Comparison of ENCODE assay signal across 9 cellular contexts in the genomic region with DNA sequence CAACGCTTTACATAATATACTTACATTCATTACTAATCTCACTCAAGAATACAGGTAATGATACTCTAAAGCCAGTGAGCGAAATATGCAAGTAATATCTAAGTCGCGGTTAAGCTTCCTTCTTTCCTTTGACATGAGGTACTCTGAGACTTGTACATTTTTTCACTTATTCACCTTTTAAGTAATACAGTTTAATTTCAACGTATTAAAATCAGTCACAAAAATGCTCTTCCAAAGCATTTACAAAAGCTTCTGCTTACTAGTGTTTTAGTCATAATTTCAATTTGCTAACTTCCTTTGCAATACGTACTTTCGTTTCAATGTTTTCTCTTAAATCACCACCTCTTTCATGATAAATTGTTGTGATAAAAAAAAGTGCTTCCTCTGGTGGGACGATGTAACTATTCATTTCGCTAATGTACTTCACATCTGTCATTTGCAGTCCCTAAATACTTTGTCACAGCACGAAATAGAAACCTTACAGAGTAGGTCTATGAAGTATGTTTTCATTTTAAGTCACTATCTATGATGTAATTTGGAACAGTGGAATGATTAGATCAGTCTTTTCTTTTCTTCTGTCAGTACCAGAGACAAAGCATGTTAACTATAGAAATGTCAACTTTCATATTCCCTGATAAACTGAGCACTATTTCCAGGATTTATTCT. TPM values are rescaled to one million over a fixed set of nuclear protein-coding genes. Genes with fewer than 3 reads are reported as not detected.
DNase-seq lines count a peak whose midpoint lies in the region; ATAC-seq and TF ChIP-seq lines count a peak whose summit lies in the region.
"Had no signal": no experiment of that assay in that cellular context is flagged by ENCODE, and none has a peak within 500 bp of the region (broad histone marks: within the 10 kb centered on the region; RNA-seq: fewer than 3 reads in every experiment).

No MANE protein-coding gene starts in this region.

- H3K27me3 ChIP-seq in heart right ventricle (no peaks in the 10 kb centered on the region), thoracic aorta (replicated peaks; ENCODE audit: insufficient read depth) (no peaks in the 10 kb centered on the region), body of pancreas (no peaks in the 10 kb centered on the region)
- H3K27me3 ChIP-seq in CD4-positive, alpha-beta memory T cell (ENCODE audit: insufficient read depth, low read length) = no peaks in the 10 kb centered on the region

- H3K27me3 Mint-ChIP-seq in activated naive CD8-positive, alpha-beta T cell treated with anti-CD3 and anti-CD28 coated beads for 36 hours = no peaks in the 10 kb centered on the region
- H3K27me3 Mint-ChIP-seq in CD4-positive, alpha-beta memory T cell = no peaks in the 10 kb centered on the region
- H3K27me3 Mint-ChIP-seq: T-helper 17 cell had no signal

- POLR2A ChIA-PET in CD4-positive, alpha-beta memory T cell (lab: Charles Lee; ENCODE audit: partially characterized antibody) = no interaction called here

- peaks cover 18% of the 10 kb centered on the region for H3K9me3 Mint-ChIP-seq in activated naive CD8-positive, alpha-beta T cell treated with anti-CD3 and anti-CD28 coated beads for 36 hours
- peaks cover 0 to 20% (median 12%) of the 10 kb centered on the region in 8 donors for H3K9me3 Mint-ChIP-seq in CD4-positive, alpha-beta memory T cell

- intact Hi-C loops in heart right ventricle (cut with DNase I) = loop anchor here in 1 of 10 donors (5.0 kb wide), 1 partner anchor 38 kb away; no protein-coding TSS in a partner anchor
- intact Hi-C loops in Right ventricle myocardium inferior (cut with DNase I) = no loop called here
- intact Hi-C loops in CD4-positive, alpha-beta memory T cell (cut with micrococcal nuclease) = no loop called here
- intact Hi-C loops in body of pancreas (cut with DNase I) = no loop called here

- peaks cover 8% of the 10 kb centered on the region for H3K4me1 Mint-ChIP-seq in activated naive CD8-positive, alpha-beta T cell treated with anti-CD3 and anti-CD28 coated beads for 36 hours
- peaks cover 0 to 4% (median 1%) of the 10 kb centered on the region in 4 donors for H3K4me1 Mint-ChIP-seq in CD4-positive, alpha-beta memory T cell

- no peak overlapping the region for H3K4me3 Mint-ChIP-seq in activated naive CD8-positive, alpha-beta T cell treated with anti-CD3 and anti-CD28 coated beads for 36 hours
- H3K4me3 Mint-ChIP-seq in CD4-positive, alpha-beta memory T cell = peak overlapping the region in 3 of 8 donors; percentile 25 to 54 (median 33)
- H3K4me3 Mint-ChIP-seq: T-helper 17 cell had no signal

- peaks cover 0 to 19% (median 8%) of the 10 kb centered on the region in 11 donors for H3K9me3 ChIP-seq in heart right ventricle
- peaks cover 4% of the 10 kb centered on the region for H3K9me3 ChIP-seq in thoracic aorta
- H3K9me3 ChIP-seq in CD4-positive, alpha-beta memory T cell (ENCODE audit: control insufficient read depth in 1 of 2, low read length in 2 of 2) = no peaks in the 10 kb centered on the region
- no peaks in the 10 kb centered on the region for H3K9me3 ChIP-seq in body of pancreas

- WGBS in heart right ventricle, 2 donors = 46 to 58% methylated on average over 10 of the region's 10 CpGs
- WGBS in body of pancreas, 2 donors = 41 to 47% methylated on average over 10 of the region's 10 CpGs

- TF ChIP-seq CTCF in heart right ventricle (IDR thresholded peaks at IDR 0.05) = no peak
- TF ChIP-seq CTCF in thoracic aorta (IDR thresholded peaks at IDR 0.05) = no peak
- TF ChIP-seq CTCF in body of pancreas (IDR thresholded peaks at IDR 0.05) = no peak

- no peaks in the 10 kb centered on the region for H3K36me3 Mint-ChIP-seq in activated naive CD8-positive, alpha-beta T cell treated with anti-CD3 and anti-CD28 coated beads for 36 hours
- H3K36me3 Mint-ChIP-seq in CD4-positive, alpha-beta memory T cell = no peaks in the 10 kb centered on the region

- H3K36me3 ChIP-seq in heart right ventricle (no peaks in the 10 kb centered on the region), thoracic aorta (no peaks in the 10 kb centered on the region), body of pancreas (replicated peaks in 1 of 2; ENCODE audit: insufficient read depth in 1 of 2, low read depth in 2 of 2) (no peaks in the 10 kb centered on the region)
- H3K36me3 ChIP-seq in CD4-positive, alpha-beta memory T cell (ENCODE audit: insufficient read depth, low read length) = no peaks in the 10 kb centered on the region

- H3K4me1 ChIP-seq in heart right ventricle (peaks cover 0 to 10% (median 0%) of the 10 kb centered on the region in 9 donors), thoracic aorta (ENCODE audit: control insufficient read depth in 1 of 2, low read depth in 2 of 2) (no peaks in the 10 kb centered on the region), body of pancreas (no peaks in the 10 kb centered on the region)
- no peaks in the 10 kb centered on the region for H3K4me1 ChIP-seq in CD4-positive, alpha-beta memory T cell (ENCODE audit: insufficient read depth, low read length)

- CTCF ChIA-PET in CD4-positive, alpha-beta memory T cell (lab: Charles Lee; ENCODE audit: partially characterized antibody) = no interaction called here

- ATAC-seq in heart right ventricle (peak in 3 of 8 donors; percentile 17 to 48 (median 21)), Right ventricle myocardium inferior (no peak), HG02943 (IDR thresholded peaks at IDR 0.05; ENCODE audit: low read depth, unreplicated experiment) (peak; percentile 83), thoracic aorta (ENCODE audit: insufficient number of reproducible peaks, low FRiP score, low read depth) (no peak), body of pancreas (no peak)
- ATAC-seq: T-helper 17 cell had no signal

- TF ChIP-seq POLR2A in body of pancreas (IDR thresholded peaks at IDR 0.05) = no peak

- H3K4me3 ChIP-seq in heart right ventricle (peak overlapping the region in 8 of 10 donors; percentile 15 to 51 (median 41)), thoracic aorta (peak overlapping the region; percentile 45), body of pancreas (no peak overlapping the region)
- no peak overlapping the region for H3K4me3 ChIP-seq in CD4-positive, alpha-beta memory T cell (ENCODE audit: low read length in 2 of 2)

- H3K27ac ChIP-seq in heart right ventricle = peak overlapping the region in 7 of 10 donors; percentile 14 to 74 (median 45)
- no peak overlapping the region for H3K27ac ChIP-seq in thoracic aorta
- no peak overlapping the region for H3K27ac ChIP-seq in CD4-positive, alpha-beta memory T cell (ENCODE audit: low read depth, low read length)
- H3K27ac ChIP-seq in body of pancreas = no peak overlapping the region

- peak overlapping the region; percentile 7 for H3K27ac Mint-ChIP-seq in activated naive CD8-positive, alpha-beta T cell treated with anti-CD3 and anti-CD28 coated beads for 36 hours
- H3K27ac Mint-ChIP-seq in CD4-positive, alpha-beta memory T cell = no peak overlapping the region
- H3K27ac Mint-ChIP-seq: T-helper 17 cell had no signal

- DNase-seq in heart right ventricle (no peak), Right ventricle myocardium inferior (ENCODE audit: missing footprints) (no peak), thoracic aorta (ENCODE audit: low spot score) (no peak), body of pancreas (no peak), iPS-NIHi7 (ENCODE audit: extremely low spot score) (no peak)
- no peak for DNase-seq in activated naive CD8-positive, alpha-beta T cell treated with anti-CD3 and anti-CD28 coated beads for 36 hours
- DNase-seq in CD4-positive, alpha-beta memory T cell = no peak
- DNase-seq: T-helper 17 cell had no signal

RNA-seq across cellular contexts. Expression of a gene that starts 34.0 kb away (rescaled TPM):
- total RNA-seq in heart right ventricle (10 to 100 TPM; 10.7 to 33.9 (median 17.2) TPM), Right ventricle myocardium inferior (25.3 TPM), thoracic aorta (10 to 100 TPM; 15.8 to 26.2 TPM), body of pancreas (1 to 10 TPM; 4.3 to 6.2 TPM)
- polyA plus RNA-seq in heart right ventricle = 10 to 100 TPM; 12.2 to 24.1 TPM
- total RNA-seq in activated naive CD8-positive, alpha-beta T cell treated with anti-CD3 and anti-CD28 coated beads for 36 hours = not detected
- not detected for total RNA-seq in CD4-positive, alpha-beta memory T cell
- polyA plus RNA-seq in CD4-positive, alpha-beta memory T cell = not detected
- total RNA-seq: T-helper 17 cell had no signal

Comparison
In these comparisons a context has a peak if more than half of its experiments do, and no peak if none do; other contexts are left out.
1. H3K27ac ChIP-seq: peak in heart right ventricle (7 of 10); none in thoracic aorta (0 of 2), CD4-positive, alpha-beta memory T cell (single experiment) and body of pancreas (0 of 4).
2. H3K4me3 ChIP-seq: peak in heart right ventricle (8 of 10) and thoracic aorta (single experiment); none in CD4-positive, alpha-beta memory T cell (0 of 2) and body of pancreas (0 of 2).
3. RNA of a gene that starts 34.0 kb away (total RNA-seq): 15.8 to 26.2 TPM in thoracic aorta, 25.3 TPM in Right ventricle myocardium inferior (single experiment), 10.7 to 33.9 TPM in heart right ventricle and 4.3 to 6.2 TPM in body of pancreas; not detected in CD4-positive, alpha-beta memory T cell and not detected in activated naive CD8-positive, alpha-beta T cell treated with anti-CD3 and anti-CD28 coated beads for 36 hours; every median in the first group is over 4 times any median in the second.